Comparison of ENCODE assay signal across 1 cellular context in genomic region chr2:68993660-68994059, GRCh38.
TF ChIP-seq lines count a peak whose summit lies in the region.

No MANE protein-coding gene starts in this region.

TF ChIP-seq in HepG2, 621 proteins besides CTCF, POLR2A, EP300 and RAD21 (continues in another document):
- no peak for TF ChIP-seq SOX13 (IDR thresholded peaks at IDR 0.05)
- peak in 1 of 2 experiments; percentile 44; a peak in 1 of 4 replicates for TF ChIP-seq SOX13 (CRISPR knock-in tag; conservative IDR thresholded peaks at IDR 0.05 in 1 of 2, IDR thresholded peaks at IDR 0.05 in 1 of 2)
- TF ChIP-seq PATZ1 (CRISPR knock-in tag; IDR thresholded peaks at IDR 0.05): peak; percentile 33; the same call in 1 of the 2 replicates
- peak; percentile 87 for TF ChIP-seq CEBPB (IDR thresholded peaks at IDR 0.05; ENCODE audit: borderline replicate concordance, low read depth, low read length)
- TF ChIP-seq, protein P1, sequence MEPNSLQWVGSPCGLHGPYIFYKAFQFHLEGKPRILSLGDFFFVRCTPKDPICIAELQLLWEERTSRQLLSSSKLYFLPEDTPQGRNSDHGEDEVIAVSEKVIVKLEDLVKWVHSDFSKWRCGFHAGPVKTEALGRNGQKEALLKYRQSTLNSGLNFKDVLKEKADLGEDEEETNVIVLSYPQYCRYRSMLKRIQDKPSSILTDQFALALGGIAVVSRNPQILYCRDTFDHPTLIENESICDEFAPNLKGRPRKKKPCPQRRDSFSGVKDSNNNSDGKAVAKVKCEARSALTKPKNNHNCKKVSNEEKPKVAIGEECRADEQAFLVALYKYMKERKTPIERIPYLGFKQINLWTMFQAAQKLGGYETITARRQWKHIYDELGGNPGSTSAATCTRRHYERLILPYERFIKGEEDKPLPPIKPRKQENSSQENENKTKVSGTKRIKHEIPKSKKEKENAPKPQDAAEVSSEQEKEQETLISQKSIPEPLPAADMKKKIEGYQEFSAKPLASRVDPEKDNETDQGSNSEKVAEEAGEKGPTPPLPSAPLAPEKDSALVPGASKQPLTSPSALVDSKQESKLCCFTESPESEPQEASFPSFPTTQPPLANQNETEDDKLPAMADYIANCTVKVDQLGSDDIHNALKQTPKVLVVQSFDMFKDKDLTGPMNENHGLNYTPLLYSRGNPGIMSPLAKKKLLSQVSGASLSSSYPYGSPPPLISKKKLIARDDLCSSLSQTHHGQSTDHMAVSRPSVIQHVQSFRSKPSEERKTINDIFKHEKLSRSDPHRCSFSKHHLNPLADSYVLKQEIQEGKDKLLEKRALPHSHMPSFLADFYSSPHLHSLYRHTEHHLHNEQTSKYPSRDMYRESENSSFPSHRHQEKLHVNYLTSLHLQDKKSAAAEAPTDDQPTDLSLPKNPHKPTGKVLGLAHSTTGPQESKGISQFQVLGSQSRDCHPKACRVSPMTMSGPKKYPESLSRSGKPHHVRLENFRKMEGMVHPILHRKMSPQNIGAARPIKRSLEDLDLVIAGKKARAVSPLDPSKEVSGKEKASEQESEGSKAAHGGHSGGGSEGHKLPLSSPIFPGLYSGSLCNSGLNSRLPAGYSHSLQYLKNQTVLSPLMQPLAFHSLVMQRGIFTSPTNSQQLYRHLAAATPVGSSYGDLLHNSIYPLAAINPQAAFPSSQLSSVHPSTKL (CRISPR knock-in tag; IDR thresholded peaks at IDR 0.05): peak; percentile 48; the same call in 1 of the 2 replicates
- peak; percentile 37 for TF ChIP-seq ASH2L (IDR thresholded peaks at IDR 0.05; ENCODE audit: insufficient read length, low read depth, low read length)
- TF ChIP-seq GATAD2A (CRISPR knock-in tag; IDR thresholded peaks at IDR 0.05): 0 out of 2 replicates have a peak, but pooled peaks have one; percentile 26
- TF ChIP-seq FOXA1 (IDR thresholded peaks at IDR 0.05): no peak
- peak; percentile 33; the same call in 1 of the 2 replicates for TF ChIP-seq FOXA1 (CRISPR knock-in tag; IDR thresholded peaks at IDR 0.05)
- TF ChIP-seq, protein P2, sequence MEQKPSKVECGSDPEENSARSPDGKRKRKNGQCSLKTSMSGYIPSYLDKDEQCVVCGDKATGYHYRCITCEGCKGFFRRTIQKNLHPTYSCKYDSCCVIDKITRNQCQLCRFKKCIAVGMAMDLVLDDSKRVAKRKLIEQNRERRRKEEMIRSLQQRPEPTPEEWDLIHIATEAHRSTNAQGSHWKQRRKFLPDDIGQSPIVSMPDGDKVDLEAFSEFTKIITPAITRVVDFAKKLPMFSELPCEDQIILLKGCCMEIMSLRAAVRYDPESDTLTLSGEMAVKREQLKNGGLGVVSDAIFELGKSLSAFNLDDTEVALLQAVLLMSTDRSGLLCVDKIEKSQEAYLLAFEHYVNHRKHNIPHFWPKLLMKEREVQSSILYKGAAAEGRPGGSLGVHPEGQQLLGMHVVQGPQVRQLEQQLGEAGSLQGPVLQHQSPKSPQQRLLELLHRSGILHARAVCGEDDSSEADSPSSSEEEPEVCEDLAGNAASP (CRISPR knock-in tag; IDR thresholded peaks at IDR 0.05; ENCODE audit: borderline replicate concordance): no peak
- no peak for TF ChIP-seq ZNF598 (CRISPR knock-in tag; IDR thresholded peaks at IDR 0.05; ENCODE audit: borderline replicate concordance)
- peak; percentile 57 for TF ChIP-seq XRCC5 (optimal IDR thresholded peaks at IDR 0.05; ENCODE audit: low read length)
- no peak for TF ChIP-seq SOX6 (IDR thresholded peaks at IDR 0.05)
- peak; percentile 46; the same call in 1 of the 2 replicates for TF ChIP-seq SOX6 (CRISPR knock-in tag; IDR thresholded peaks at IDR 0.05)
- peak; percentile 41; the same call in 1 of the 2 replicates for TF ChIP-seq TBX2 (CRISPR knock-in tag; IDR thresholded peaks at IDR 0.05; ENCODE audit: borderline replicate concordance)
- peak; percentile 86 for TF ChIP-seq ZNF646 (CRISPR knock-in tag; IDR thresholded peaks at IDR 0.05)
- peak; percentile 24; the same call in 1 of the 2 replicates for TF ChIP-seq SAP130 (CRISPR knock-in tag; IDR thresholded peaks at IDR 0.05; ENCODE audit: low read depth)
- TF ChIP-seq ZNF614 (CRISPR knock-in tag; IDR thresholded peaks at IDR 0.05; ENCODE audit: borderline replicate concordance): peak; percentile 83; the same call in 1 of the 2 replicates
- 0 out of 2 replicates have a peak, but pooled peaks have one; percentile 12 for TF ChIP-seq BHLHE40 (IDR thresholded peaks at IDR 0.05; ENCODE audit: low read length)
- TF ChIP-seq, protein P3, sequence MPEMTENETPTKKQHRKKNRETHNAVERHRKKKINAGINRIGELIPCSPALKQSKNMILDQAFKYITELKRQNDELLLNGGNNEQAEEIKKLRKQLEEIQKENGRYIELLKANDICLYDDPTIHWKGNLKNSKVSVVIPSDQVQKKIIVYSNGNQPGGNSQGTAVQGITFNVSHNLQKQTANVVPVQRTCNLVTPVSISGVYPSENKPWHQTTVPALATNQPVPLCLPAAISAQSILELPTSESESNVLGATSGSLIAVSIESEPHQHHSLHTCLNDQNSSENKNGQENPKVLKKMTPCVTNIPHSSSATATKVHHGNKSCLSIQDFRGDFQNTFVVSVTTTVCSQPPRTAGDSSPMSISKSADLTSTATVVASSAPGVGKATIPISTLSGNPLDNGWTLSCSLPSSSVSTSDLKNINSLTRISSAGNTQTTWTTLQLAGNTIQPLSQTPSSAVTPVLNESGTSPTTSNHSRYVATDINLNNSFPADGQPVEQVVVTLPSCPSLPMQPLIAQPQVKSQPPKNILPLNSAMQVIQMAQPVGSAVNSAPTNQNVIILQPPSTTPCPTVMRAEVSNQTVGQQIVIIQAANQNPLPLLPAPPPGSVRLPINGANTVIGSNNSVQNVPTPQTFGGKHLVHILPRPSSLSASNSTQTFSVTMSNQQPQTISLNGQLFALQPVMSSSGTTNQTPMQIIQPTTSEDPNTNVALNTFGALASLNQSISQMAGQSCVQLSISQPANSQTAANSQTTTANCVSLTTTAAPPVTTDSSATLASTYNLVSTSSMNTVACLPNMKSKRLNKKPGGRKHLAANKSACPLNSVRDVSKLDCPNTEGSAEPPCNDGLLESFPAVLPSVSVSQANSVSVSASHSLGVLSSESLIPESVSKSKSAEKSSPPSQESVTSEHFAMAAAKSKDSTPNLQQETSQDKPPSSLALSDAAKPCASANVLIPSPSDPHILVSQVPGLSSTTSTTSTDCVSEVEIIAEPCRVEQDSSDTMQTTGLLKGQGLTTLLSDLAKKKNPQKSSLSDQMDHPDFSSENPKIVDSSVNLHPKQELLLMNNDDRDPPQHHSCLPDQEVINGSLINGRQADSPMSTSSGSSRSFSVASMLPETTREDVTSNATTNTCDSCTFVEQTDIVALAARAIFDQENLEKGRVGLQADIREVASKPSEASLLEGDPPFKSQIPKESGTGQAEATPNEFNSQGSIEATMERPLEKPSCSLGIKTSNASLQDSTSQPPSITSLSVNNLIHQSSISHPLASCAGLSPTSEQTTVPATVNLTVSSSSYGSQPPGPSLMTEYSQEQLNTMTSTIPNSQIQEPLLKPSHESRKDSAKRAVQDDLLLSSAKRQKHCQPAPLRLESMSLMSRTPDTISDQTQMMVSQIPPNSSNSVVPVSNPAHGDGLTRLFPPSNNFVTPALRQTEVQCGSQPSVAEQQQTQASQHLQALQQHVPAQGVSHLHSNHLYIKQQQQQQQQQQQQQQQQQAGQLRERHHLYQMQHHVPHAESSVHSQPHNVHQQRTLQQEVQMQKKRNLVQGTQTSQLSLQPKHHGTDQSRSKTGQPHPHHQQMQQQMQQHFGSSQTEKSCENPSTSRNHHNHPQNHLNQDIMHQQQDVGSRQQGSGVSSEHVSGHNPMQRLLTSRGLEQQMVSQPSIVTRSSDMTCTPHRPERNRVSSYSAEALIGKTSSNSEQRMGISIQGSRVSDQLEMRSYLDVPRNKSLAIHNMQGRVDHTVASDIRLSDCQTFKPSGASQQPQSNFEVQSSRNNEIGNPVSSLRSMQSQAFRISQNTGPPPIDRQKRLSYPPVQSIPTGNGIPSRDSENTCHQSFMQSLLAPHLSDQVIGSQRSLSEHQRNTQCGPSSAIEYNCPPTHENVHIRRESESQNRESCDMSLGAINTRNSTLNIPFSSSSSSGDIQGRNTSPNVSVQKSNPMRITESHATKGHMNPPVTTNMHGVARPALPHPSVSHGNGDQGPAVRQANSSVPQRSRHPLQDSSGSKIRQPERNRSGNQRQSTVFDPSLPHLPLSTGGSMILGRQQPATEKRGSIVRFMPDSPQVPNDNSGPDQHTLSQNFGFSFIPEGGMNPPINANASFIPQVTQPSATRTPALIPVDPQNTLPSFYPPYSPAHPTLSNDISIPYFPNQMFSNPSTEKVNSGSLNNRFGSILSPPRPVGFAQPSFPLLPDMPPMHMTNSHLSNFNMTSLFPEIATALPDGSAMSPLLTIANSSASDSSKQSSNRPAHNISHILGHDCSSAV (CRISPR knock-in tag; IDR thresholded peaks at IDR 0.05; ENCODE audit: borderline replicate concordance): no peak
- TF ChIP-seq TCF7 (IDR thresholded peaks at IDR 0.05; ENCODE audit: low read depth): peak; percentile 68; the same call in 1 of the 2 replicates
